ENCODE assay signal across 12 cellular contexts in genomic region chr2:65309699-65310098, GRCh38.
A peak's percentile ranks its signal among the peaks of the same experiment; 100 is the strongest.
DNase-seq lines count a peak whose midpoint lies in the region; ATAC-seq, FAIRE-seq and TF ChIP-seq lines count a peak whose summit lies in the region.
"Had no signal": no experiment of that assay in that cellular context is flagged by ENCODE, and none has a peak within 500 bp of the region (broad histone marks: within the 10 kb centered on the region; RNA-seq: fewer than 3 reads in every experiment).

No MANE protein-coding gene starts in this region.

- POLR2A ChIA-PET in activated CD8-positive, alpha-beta T cell treated with anti-CD3 and anti-CD28 coated beads for 36 hours (lab: Charles Lee): interaction anchor here (0.6 kb wide), 1 partner anchor 361 kb away, joined by 3 read pairs; no protein-coding TSS in a partner anchor

- no peak overlapping the region for H3K4me3 Mint-ChIP-seq in activated CD8-positive, alpha-beta T cell treated with anti-CD3 and anti-CD28 coated beads for 36 hours

- FAIRE-seq in frontal cortex (lab: Jason Lieb, UNC): no peak

- H3K36me3 ChIP-seq in body of pancreas (replicated peaks in 1 of 2; ENCODE audit: insufficient read depth in 1 of 2, low read depth in 2 of 2) (peaks cover 0 to 8% of the 10 kb centered on the region in 2 donors), right lobe of liver (peaks cover 0 to 26% (median 9%) of the 10 kb centered on the region in 4 donors), stomach (peaks cover 11 to 50% (median 38%) of the 10 kb centered on the region in 4 donors)

- peak overlapping the region in 3 of 4 donors; percentile 22 to 24 (median 22) for H3K27ac ChIP-seq in body of pancreas
- H3K27ac ChIP-seq in right lobe of liver: no peak overlapping the region
- peak overlapping the region; percentile 1 to 70 (median 62) for H3K27ac ChIP-seq in stomach

- H3K9me3 ChIP-seq in body of pancreas (no peaks in the 10 kb centered on the region), right lobe of liver (no peaks in the 10 kb centered on the region), stomach (no peaks in the 10 kb centered on the region)
- H3K9me3 ChIP-seq: ascending aorta had no signal

- TF ChIP-seq CTCF in LNCaP clone FGC (IDR thresholded peaks at IDR 0.05; ENCODE audit: control insufficient read depth, extremely low read depth, insufficient read depth) (peak; percentile 41), body of pancreas (IDR thresholded peaks at IDR 0.05) (peak in 2 of 7 experiments; percentile 23 to 28), right lobe of liver (IDR thresholded peaks at IDR 0.05) (no peak), stomach (IDR thresholded peaks at IDR 0.05) (no peak)
- no peak for TF ChIP-seq CTCF in activated CD8-positive, alpha-beta T cell treated with anti-CD3 and anti-CD28 coated beads for 36 hours (IDR thresholded peaks at IDR 0.05)

- WGBS in body of pancreas, 2 donors: 64 to 66% methylated on average over 7 to 8 of the region's 8 CpGs
- WGBS in right lobe of liver (ENCODE audit: insufficient coverage, low coverage, low lambda C conversion rate, missing lambda C conversion rate): 82% methylated on average over 6 of the region's 8 CpGs
- WGBS in stomach, 5 donors: 33 to 67% (median 60%) methylated on average over 8 of the region's 8 CpGs

- no peak for TF ChIP-seq EP300 in stomach (IDR thresholded peaks at IDR 0.05)

- TF ChIP-seq POLR2A in body of pancreas (IDR thresholded peaks at IDR 0.05) (no peak), right lobe of liver (IDR thresholded peaks at IDR 0.05) (no peak), stomach (IDR thresholded peaks at IDR 0.05) (no peak)

- no peaks in the 10 kb centered on the region for H3K27me3 Mint-ChIP-seq in activated CD8-positive, alpha-beta T cell treated with anti-CD3 and anti-CD28 coated beads for 36 hours

- H3K9me3 Mint-ChIP-seq in activated CD8-positive, alpha-beta T cell treated with anti-CD3 and anti-CD28 coated beads for 36 hours: no peaks in the 10 kb centered on the region

- peaks cover 12% of the 10 kb centered on the region for H3K36me3 Mint-ChIP-seq in activated CD8-positive, alpha-beta T cell treated with anti-CD3 and anti-CD28 coated beads for 36 hours (ENCODE audit: low read depth)

- no peak overlapping the region for H3K4me3 ChIP-seq in LNCaP clone FGC (ENCODE audit: low read depth, low read length)
- no peak overlapping the region for H3K4me3 ChIP-seq in body of pancreas
- H3K4me3 ChIP-seq in right lobe of liver: no peak overlapping the region
- H3K4me3 ChIP-seq in stomach: no peak overlapping the region
- H3K4me3 ChIP-seq: ascending aorta had no signal

- DNase-seq in LNCaP clone FGC (ENCODE audit: low read depth): peak; percentile 73
- peak in 2 of 4 donors; percentile 54 to 55 for DNase-seq in body of pancreas
- no peak for DNase-seq in right lobe of liver
- DNase-seq in stomach: peak; percentile 65
- no peak for DNase-seq in activated CD4-positive, alpha-beta T cell treated with anti-CD3 and anti-CD28 coated beads, Interleukin-2, amount 50 U/mL, for 4 hours
- DNase-seq in Kasumi-1 (lab: John Stamatoyannopoulos, UW): no peak
- DNase-seq in frontal cortex (ENCODE audit: low spot score in 2 of 2): no peak
- DNase-seq in activated CD8-positive, alpha-beta T cell treated with anti-CD3 and anti-CD28 coated beads for 36 hours: no peak
- DNase-seq: activated CD4-positive, alpha-beta T cell treated with anti-CD3 and anti-CD28 coated beads, Interleukin-2, amount 50 U/mL, for 1 hour; head of caudate nucleus; left cardiac atrium had no signal

- no peak overlapping the region for H3K27ac Mint-ChIP-seq in activated CD8-positive, alpha-beta T cell treated with anti-CD3 and anti-CD28 coated beads for 36 hours

- ATAC-seq in body of pancreas: no peak
- ATAC-seq in right lobe of liver: peak; percentile 6 to 24 (median 15)
- ATAC-seq in activated CD8-positive, alpha-beta T cell treated with anti-CD3 and anti-CD28 coated beads for 36 hours: no peak

- intact Hi-C loops in body of pancreas (cut with DNase I): no loop called here
- intact Hi-C loops in right lobe of liver (cut with DNase I): no loop called here
- intact Hi-C loops in stomach (cut with DNase I; ENCODE audit: low total_unique reads): no loop called here
- intact Hi-C loops in activated CD8-positive, alpha-beta T cell treated with anti-CD3 and anti-CD28 coated beads for 36 hours (cut with micrococcal nuclease): no loop called here

- H3K4me1 ChIP-seq in body of pancreas (peaks cover 6% of the 10 kb centered on the region), right lobe of liver (no peaks in the 10 kb centered on the region), stomach (peaks cover 0 to 21% (median 9%) of the 10 kb centered on the region in 4 donors)
- H3K4me1 ChIP-seq: ascending aorta had no signal

- H3K4me1 Mint-ChIP-seq in activated CD8-positive, alpha-beta T cell treated with anti-CD3 and anti-CD28 coated beads for 36 hours (ENCODE audit: low read depth): no peaks in the 10 kb centered on the region

- no peaks in the 10 kb centered on the region for H3K27me3 ChIP-seq in body of pancreas
- H3K27me3 ChIP-seq in right lobe of liver: no peaks in the 10 kb centered on the region
- no peaks in the 10 kb centered on the region for H3K27me3 ChIP-seq in stomach
- H3K27me3 ChIP-seq: ascending aorta had no signal

- CTCF ChIA-PET in activated CD8-positive, alpha-beta T cell treated with anti-CD3 and anti-CD28 coated beads for 36 hours (lab: Charles Lee): interaction anchor here (1.0 kb wide), 1 partner anchor 8 kb away, joined by 3 read pairs; no protein-coding TSS in a partner anchor

Comparison
In these comparisons a context has a peak if more than half of its experiments do, and no peak if none do; other contexts are left out.
1. DNase-seq: peak in LNCaP clone FGC (single experiment) and stomach (single experiment); none in right lobe of liver (0 of 3), activated CD4-positive, alpha-beta T cell treated with anti-CD3 and anti-CD28 coated beads, Interleukin-2, amount 50 U/mL, for 4 hours (0 of 2), Kasumi-1 (0 of 2), frontal cortex (0 of 2) and activated CD8-positive, alpha-beta T cell treated with anti-CD3 and anti-CD28 coated beads for 36 hours (single experiment).
2. ATAC-seq: peak in right lobe of liver (4 of 4); none in body of pancreas (single experiment) and activated CD8-positive, alpha-beta T cell treated with anti-CD3 and anti-CD28 coated beads for 36 hours (single experiment).
3. H3K27ac ChIP-seq: peak in body of pancreas (3 of 4) and stomach (5 of 5); none in right lobe of liver (0 of 3).